ENCODE assay signal across 1 cellular context in genomic region chr10:13161267-13162012, GRCh38.
TF ChIP-seq lines count a peak whose summit lies in the region.

MCM10 (plus strand) TSS chr10:13161558; CDS start chr10:13164203, 2,645 bp downstream.

TF ChIP-seq in A549, 52 proteins besides CTCF, POLR2A, EP300 and RAD21 (continued from another document):
- TF ChIP-seq, protein P1, sequence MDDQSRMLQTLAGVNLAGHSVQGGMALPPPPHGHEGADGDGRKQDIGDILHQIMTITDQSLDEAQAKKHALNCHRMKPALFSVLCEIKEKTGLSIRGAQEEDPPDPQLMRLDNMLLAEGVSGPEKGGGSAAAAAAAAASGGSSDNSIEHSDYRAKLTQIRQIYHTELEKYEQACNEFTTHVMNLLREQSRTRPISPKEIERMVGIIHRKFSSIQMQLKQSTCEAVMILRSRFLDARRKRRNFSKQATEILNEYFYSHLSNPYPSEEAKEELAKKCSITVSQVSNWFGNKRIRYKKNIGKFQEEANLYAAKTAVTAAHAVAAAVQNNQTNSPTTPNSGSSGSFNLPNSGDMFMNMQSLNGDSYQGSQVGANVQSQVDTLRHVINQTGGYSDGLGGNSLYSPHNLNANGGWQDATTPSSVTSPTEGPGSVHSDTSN (IDR thresholded peaks at IDR 0.05), result no peak
- no peak for TF ChIP-seq SREBF2 (IDR thresholded peaks at IDR 0.05)
- TF ChIP-seq NR3C1 (IDR thresholded peaks at IDR 0.05), result no peak
- TF ChIP-seq MAX (IDR thresholded peaks at IDR 0.05), result peak; percentile 89
- TF ChIP-seq HES2 (IDR thresholded peaks at IDR 0.05), result no peak
- TF ChIP-seq USF2 (IDR thresholded peaks at IDR 0.05), result no peak
- no peak for TF ChIP-seq ZNF302 (CRISPR knock-in tag; IDR thresholded peaks at IDR 0.05)
- no peak for TF ChIP-seq MAZ (IDR thresholded peaks at IDR 0.05; ENCODE audit: borderline replicate concordance, low read depth, low read length)
- TF ChIP-seq ZSCAN20 (CRISPR knock-in tag; IDR thresholded peaks at IDR 0.05), result no peak
- TF ChIP-seq, protein P2, sequence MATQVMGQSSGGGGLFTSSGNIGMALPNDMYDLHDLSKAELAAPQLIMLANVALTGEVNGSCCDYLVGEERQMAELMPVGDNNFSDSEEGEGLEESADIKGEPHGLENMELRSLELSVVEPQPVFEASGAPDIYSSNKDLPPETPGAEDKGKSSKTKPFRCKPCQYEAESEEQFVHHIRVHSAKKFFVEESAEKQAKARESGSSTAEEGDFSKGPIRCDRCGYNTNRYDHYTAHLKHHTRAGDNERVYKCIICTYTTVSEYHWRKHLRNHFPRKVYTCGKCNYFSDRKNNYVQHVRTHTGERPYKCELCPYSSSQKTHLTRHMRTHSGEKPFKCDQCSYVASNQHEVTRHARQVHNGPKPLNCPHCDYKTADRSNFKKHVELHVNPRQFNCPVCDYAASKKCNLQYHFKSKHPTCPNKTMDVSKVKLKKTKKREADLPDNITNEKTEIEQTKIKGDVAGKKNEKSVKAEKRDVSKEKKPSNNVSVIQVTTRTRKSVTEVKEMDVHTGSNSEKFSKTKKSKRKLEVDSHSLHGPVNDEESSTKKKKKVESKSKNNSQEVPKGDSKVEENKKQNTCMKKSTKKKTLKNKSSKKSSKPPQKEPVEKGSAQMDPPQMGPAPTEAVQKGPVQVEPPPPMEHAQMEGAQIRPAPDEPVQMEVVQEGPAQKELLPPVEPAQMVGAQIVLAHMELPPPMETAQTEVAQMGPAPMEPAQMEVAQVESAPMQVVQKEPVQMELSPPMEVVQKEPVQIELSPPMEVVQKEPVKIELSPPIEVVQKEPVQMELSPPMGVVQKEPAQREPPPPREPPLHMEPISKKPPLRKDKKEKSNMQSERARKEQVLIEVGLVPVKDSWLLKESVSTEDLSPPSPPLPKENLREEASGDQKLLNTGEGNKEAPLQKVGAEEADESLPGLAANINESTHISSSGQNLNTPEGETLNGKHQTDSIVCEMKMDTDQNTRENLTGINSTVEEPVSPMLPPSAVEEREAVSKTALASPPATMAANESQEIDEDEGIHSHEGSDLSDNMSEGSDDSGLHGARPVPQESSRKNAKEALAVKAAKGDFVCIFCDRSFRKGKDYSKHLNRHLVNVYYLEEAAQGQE (IDR thresholded peaks at IDR 0.05), result no peak
- no peak for TF ChIP-seq EHMT2 (IDR thresholded peaks at IDR 0.05; ENCODE audit: low read depth)
- TF ChIP-seq RFX5 (IDR thresholded peaks at IDR 0.05), result peak; percentile 57; the same call in 1 of the 2 replicates
- peak; percentile 95 for TF ChIP-seq E2F6 (IDR thresholded peaks at IDR 0.05; ENCODE audit: borderline replicate concordance, low read depth)
- peak; percentile 37; the same call in 1 of the 2 replicates for TF ChIP-seq PHF8 (IDR thresholded peaks at IDR 0.05; ENCODE audit: borderline replicate concordance, low read depth)
- no peak for TF ChIP-seq ESRRA (IDR thresholded peaks at IDR 0.05; ENCODE audit: borderline replicate concordance, low read length)
- no peak for TF ChIP-seq TFCP2L1 (CRISPR knock-in tag; IDR thresholded peaks at IDR 0.05)
- TF ChIP-seq RARB (CRISPR knock-in tag; IDR thresholded peaks at IDR 0.05), result no peak
- TF ChIP-seq HDAC2 (IDR thresholded peaks at IDR 0.05), result 0 out of 2 replicates have a peak, but pooled peaks have one; percentile 58
- no peak for TF ChIP-seq CBX8 (IDR thresholded peaks at IDR 0.05)
- TF ChIP-seq KDM1A (IDR thresholded peaks at IDR 0.05; ENCODE audit: low read depth), result no peak
- no peak for TF ChIP-seq CHD4 (IDR thresholded peaks at IDR 0.05; ENCODE audit: borderline replicate concordance)
- no peak for TF ChIP-seq FOXS1 (CRISPR knock-in tag; IDR thresholded peaks at IDR 0.05)
- TF ChIP-seq HOXB5 (CRISPR knock-in tag; IDR thresholded peaks at IDR 0.05), result no peak
- no peak for TF ChIP-seq HOXB13 (CRISPR knock-in tag; IDR thresholded peaks at IDR 0.05; ENCODE audit: low read depth)
- TF ChIP-seq HEYL (CRISPR knock-in tag; IDR thresholded peaks at IDR 0.05), result no peak
- TF ChIP-seq FOSL2 (IDR thresholded peaks at IDR 0.05), result no peak
- TF ChIP-seq FOSL2 (CRISPR knock-in tag; IDR thresholded peaks at IDR 0.05), result no peak
- no peak for TF ChIP-seq BHLHE40 (IDR thresholded peaks at IDR 0.05; ENCODE audit: low read depth, low read length)
